In the genomic region with DNA sequence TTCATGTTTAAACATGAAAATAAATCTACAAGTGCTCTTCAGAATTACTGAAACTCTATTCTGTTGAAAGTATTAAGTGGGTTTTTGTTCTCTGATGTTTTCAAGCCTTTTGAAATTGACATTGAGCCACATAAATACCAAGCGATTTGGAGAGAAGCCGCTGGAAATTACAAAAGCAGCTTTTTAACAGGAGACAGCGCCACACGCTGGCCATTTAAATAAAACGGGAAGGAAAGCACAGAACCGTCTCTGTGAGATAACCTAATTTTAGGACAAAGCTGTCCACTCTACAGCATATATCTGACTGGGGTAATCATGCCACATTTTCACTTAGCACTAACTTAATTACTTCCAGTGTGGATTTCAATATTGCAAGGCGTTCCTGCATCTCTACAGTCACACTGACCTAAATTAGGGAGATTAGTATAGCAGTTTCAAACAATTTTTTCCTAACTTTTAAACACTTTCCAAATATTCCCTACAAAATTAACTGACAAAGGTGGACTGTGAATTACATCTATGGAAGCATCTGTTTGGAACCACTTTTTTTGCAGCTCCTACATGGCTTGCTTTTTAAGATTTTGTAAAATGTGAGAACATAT, we compare ENCODE assay signal across 9 cellular contexts. TPM values are rescaled to one million over a fixed set of nuclear protein-coding genes. Genes with fewer than 3 reads are reported as not detected.
A peak's percentile ranks its signal among the peaks of the same experiment; 100 is the strongest.
DNase-seq lines count a peak whose midpoint lies in the region; ATAC-seq and TF ChIP-seq lines count a peak whose summit lies in the region.
"Had no signal": no experiment of that assay in that cellular context is flagged by ENCODE, and none has a peak within 500 bp of the region (broad histone marks: within the 10 kb centered on the region; RNA-seq: fewer than 3 reads in every experiment).

No MANE protein-coding gene starts in this region.

- peak; percentile 17 for DNase-seq in activated naive CD8-positive, alpha-beta T cell treated with anti-CD3 and anti-CD28 coated beads, Interleukin-2, amount 50 U/mL, for 24 hours
- no peak for DNase-seq in activated naive CD8-positive, alpha-beta T cell treated with anti-CD3 and anti-CD28 coated beads for 36 hours
- DNase-seq in MV-4-11 (lab: John Stamatoyannopoulos, UW), result peak; percentile 20
- DNase-seq in foreskin fibroblast, result peak in 1 of 2 donors; percentile 65
- DNase-seq in sigmoid colon, result no peak
- DNase-seq in GDM1 (lab: John Stamatoyannopoulos, UW), result no peak

- H3K9me3 ChIP-seq in sigmoid colon, result no peaks in the 10 kb centered on the region

- peaks cover 6% of the 10 kb centered on the region for H3K27me3 Mint-ChIP-seq in activated naive CD8-positive, alpha-beta T cell treated with anti-CD3 and anti-CD28 coated beads, Interleukin-2, amount 50 U/mL, for 24 hours
- peaks cover 9% of the 10 kb centered on the region for H3K27me3 Mint-ChIP-seq in activated naive CD8-positive, alpha-beta T cell treated with anti-CD3 and anti-CD28 coated beads for 36 hours

- 0 to 2% methylated on average over 7 of the region's 7 CpGs for WGBS in sigmoid colon, 2 donors

- H3K27ac ChIP-seq in VCaP (no peak overlapping the region), sigmoid colon (no peak overlapping the region)

- H3K36me3 ChIP-seq in sigmoid colon, result no peaks in the 10 kb centered on the region

- H3K27ac Mint-ChIP-seq in activated naive CD8-positive, alpha-beta T cell treated with anti-CD3 and anti-CD28 coated beads, Interleukin-2, amount 50 U/mL, for 24 hours, result no peak overlapping the region
- no peak overlapping the region for H3K27ac Mint-ChIP-seq in activated naive CD8-positive, alpha-beta T cell treated with anti-CD3 and anti-CD28 coated beads for 36 hours
- H3K27ac Mint-ChIP-seq: activated naive CD4-positive, alpha-beta T cell treated with anti-CD3 and anti-CD28 coated beads, Interleukin-2, amount 50 U/mL, for 72 hours had no signal

- no peaks in the 10 kb centered on the region for H3K27me3 ChIP-seq in sigmoid colon

- no peaks in the 10 kb centered on the region for H3K36me3 Mint-ChIP-seq in activated naive CD8-positive, alpha-beta T cell treated with anti-CD3 and anti-CD28 coated beads, Interleukin-2, amount 50 U/mL, for 24 hours (ENCODE audit: low read depth)
- no peaks in the 10 kb centered on the region for H3K36me3 Mint-ChIP-seq in activated naive CD8-positive, alpha-beta T cell treated with anti-CD3 and anti-CD28 coated beads for 36 hours
- H3K36me3 Mint-ChIP-seq: activated naive CD4-positive, alpha-beta T cell treated with anti-CD3 and anti-CD28 coated beads, Interleukin-2, amount 50 U/mL, for 72 hours had no signal

- H3K4me1 ChIP-seq in sigmoid colon, result no peaks in the 10 kb centered on the region

- TF ChIP-seq POLR2A in sigmoid colon (IDR thresholded peaks at IDR 0.05), result no peak

- TF ChIP-seq CTCF in VCaP (conservative IDR thresholded peaks at IDR 0.05), result peak; percentile 74
- TF ChIP-seq CTCF in foreskin fibroblast (IDR thresholded peaks at IDR 0.05; ENCODE audit: low read depth, low read length), result peak; percentile 22
- TF ChIP-seq CTCF in sigmoid colon (IDR thresholded peaks at IDR 0.05), result peak in 3 of 4 experiments; percentile 35 to 49 (median 41)

- no peak for ATAC-seq in activated naive CD8-positive, alpha-beta T cell treated with anti-CD3 and anti-CD28 coated beads, Interleukin-2, amount 50 U/mL, for 24 hours
- no peak for ATAC-seq in HG02610 (IDR thresholded peaks at IDR 0.05; ENCODE audit: unreplicated experiment)
- ATAC-seq: activated naive CD4-positive, alpha-beta T cell treated with anti-CD3 and anti-CD28 coated beads, Interleukin-2, amount 50 U/mL, for 72 hours had no signal

- intact Hi-C loops in sigmoid colon (cut with DNase I), result loop anchor here (2.0 kb wide), 1 partner anchor 742 kb away; no protein-coding TSS in a partner anchor

- no peaks in the 10 kb centered on the region for H3K4me1 Mint-ChIP-seq in activated naive CD8-positive, alpha-beta T cell treated with anti-CD3 and anti-CD28 coated beads, Interleukin-2, amount 50 U/mL, for 24 hours
- no peaks in the 10 kb centered on the region for H3K4me1 Mint-ChIP-seq in activated naive CD8-positive, alpha-beta T cell treated with anti-CD3 and anti-CD28 coated beads for 36 hours

- no peak overlapping the region for H3K4me3 ChIP-seq in foreskin fibroblast (ENCODE audit: low read depth in 1 of 2, low read length in 2 of 2)
- H3K4me3 ChIP-seq in sigmoid colon, result no peak overlapping the region

- no peak for TF ChIP-seq EP300 in sigmoid colon (IDR thresholded peaks at IDR 0.05)

- no peaks in the 10 kb centered on the region for H3K9me3 Mint-ChIP-seq in activated naive CD8-positive, alpha-beta T cell treated with anti-CD3 and anti-CD28 coated beads, Interleukin-2, amount 50 U/mL, for 24 hours
- no peaks in the 10 kb centered on the region for H3K9me3 Mint-ChIP-seq in activated naive CD8-positive, alpha-beta T cell treated with anti-CD3 and anti-CD28 coated beads for 36 hours
- H3K9me3 Mint-ChIP-seq: activated naive CD4-positive, alpha-beta T cell treated with anti-CD3 and anti-CD28 coated beads, Interleukin-2, amount 50 U/mL, for 72 hours had no signal

- no peak overlapping the region for H3K4me3 Mint-ChIP-seq in activated naive CD8-positive, alpha-beta T cell treated with anti-CD3 and anti-CD28 coated beads, Interleukin-2, amount 50 U/mL, for 24 hours
- no peak overlapping the region for H3K4me3 Mint-ChIP-seq in activated naive CD8-positive, alpha-beta T cell treated with anti-CD3 and anti-CD28 coated beads for 36 hours

RNA-seq across cellular contexts. Expression of a gene that starts 6.8 kb away (rescaled TPM):
- not detected for total RNA-seq in activated naive CD8-positive, alpha-beta T cell treated with anti-CD3 and anti-CD28 coated beads for 36 hours
- 1 to 10 TPM in 2 of 4 donors, under 1 TPM in 2; 0.33 to 1.8 (median 0.81) TPM for total RNA-seq in sigmoid colon
- 1 to 10 TPM in 1 of 3 donors, under 1 TPM in 1, not detected in 1; 0.31 to 3.0 TPM for polyA plus RNA-seq in sigmoid colon
- total RNA-seq: activated naive CD4-positive, alpha-beta T cell treated with anti-CD3 and anti-CD28 coated beads, Interleukin-2, amount 50 U/mL, for 72 hours had no signal

Comparison
In these comparisons a context has a peak if more than half of its experiments do, and no peak if none do; other contexts are left out.
1. DNase-seq: peak in activated naive CD8-positive, alpha-beta T cell treated with anti-CD3 and anti-CD28 coated beads, Interleukin-2, amount 50 U/mL, for 24 hours (single experiment) and MV-4-11 (single experiment); none in activated naive CD8-positive, alpha-beta T cell treated with anti-CD3 and anti-CD28 coated beads for 36 hours (single experiment), sigmoid colon (single experiment) and GDM1 (single experiment).
2. CTCF ChIP-seq: peak in every context shown above with its lines; median percentile 74 in VCaP; 41 in sigmoid colon; 22 in foreskin fibroblast.